In genomic region chr18:66826211-66826610, GRCh38 we compare ENCODE assay signal across 17 cellular contexts.
"Had no signal": no experiment of that assay in that cellular context is flagged by ENCODE, and none has a peak within 500 bp of the region (broad histone marks: within the 10 kb centered on the region; RNA-seq: fewer than 3 reads in every experiment).

No MANE protein-coding gene starts in this region.

- DNase-seq: activated CD4-positive, alpha-beta T cell treated with anti-CD3 and anti-CD28 coated beads, Interleukin-2, amount 50 U/mL, for 48 hours; activated CD4-positive, CD25-positive, alpha-beta regulatory T cell treated with anti-CD3 and anti-CD28 coated beads, Interleukin-2, amount 50 U/mL, for 72 hours; activated CD8-positive, alpha-beta memory T cell treated with anti-CD3 and anti-CD28 coated beads, Interleukin-2, amount 10 ng/mL, durations not matched to agents 7 days and 5 days; activated effector memory CD4-positive, alpha-beta T cell treated with anti-CD3 and anti-CD28 coated beads, Interleukin-2, amount 50 U/mL, for 16 hours; activated T-cell treated with anti-CD3 and anti-CD28 coated beads, Interleukin-2, amount 50 U/mL, for 24 hours; amygdala; brain microvascular endothelial cell; endodermal cell; immature natural killer cell; left colon; naive B cell; pancreas; stimulated activated CD4-positive, alpha-beta T cell treated with anti-CD3 and anti-CD28 coated beads, Interleukin-15, amount 100 ng/mL, for 24 hours; stimulated activated CD4-positive, alpha-beta T cell treated with anti-CD3 and anti-CD28 coated beads, Interleukin-4, amount 100 ng/mL, for 4 hours; thyroid gland; uterus had no signal

- H3K27me3 ChIP-seq: brain microvascular endothelial cell, pancreas, thyroid gland, uterus had no signal

- H3K4me1 ChIP-seq: pancreas, thyroid gland, uterus had no signal

- H3K36me3 ChIP-seq: brain microvascular endothelial cell, pancreas, thyroid gland, uterus had no signal

- H3K4me3 ChIP-seq: pancreas, thyroid gland, uterus had no signal

- H3K27ac ChIP-seq: brain microvascular endothelial cell, pancreas, thyroid gland, uterus had no signal

- ATAC-seq: activated CD8-positive, alpha-beta memory T cell treated with anti-CD3 and anti-CD28 coated beads, Interleukin-2, amount 10 ng/mL, durations not matched to agents 7 days and 5 days; esophagus mucosa; left colon; pancreas had no signal

- H3K9me3 ChIP-seq: pancreas, thyroid gland, uterus had no signal
